ENCODE assay signal across 1 cellular context in genomic region chr14:94001501-94002396, GRCh38.
A peak's percentile ranks its signal among the peaks of the same experiment; 100 is the strongest.
TF ChIP-seq lines count a peak whose summit lies in the region.

No MANE protein-coding gene starts in this region.

TF ChIP-seq in K562, 482 proteins besides CTCF, POLR2A, EP300 and RAD21:
- TF ChIP-seq DEAF1 (CRISPR knock-in tag; IDR thresholded peaks at IDR 0.05), result 0 out of 2 replicates have a peak, but pooled peaks have one; percentile 25
- TF ChIP-seq CTBP1 (IDR thresholded peaks at IDR 0.05; ENCODE audit: borderline replicate concordance), result no peak
- TF ChIP-seq SMC3 (conservative IDR thresholded peaks at IDR 0.05; ENCODE audit: insufficient read depth, low read depth, low read length), result peak; percentile 56
